12 cellular contexts compared by ENCODE assay signal in the genomic region with DNA sequence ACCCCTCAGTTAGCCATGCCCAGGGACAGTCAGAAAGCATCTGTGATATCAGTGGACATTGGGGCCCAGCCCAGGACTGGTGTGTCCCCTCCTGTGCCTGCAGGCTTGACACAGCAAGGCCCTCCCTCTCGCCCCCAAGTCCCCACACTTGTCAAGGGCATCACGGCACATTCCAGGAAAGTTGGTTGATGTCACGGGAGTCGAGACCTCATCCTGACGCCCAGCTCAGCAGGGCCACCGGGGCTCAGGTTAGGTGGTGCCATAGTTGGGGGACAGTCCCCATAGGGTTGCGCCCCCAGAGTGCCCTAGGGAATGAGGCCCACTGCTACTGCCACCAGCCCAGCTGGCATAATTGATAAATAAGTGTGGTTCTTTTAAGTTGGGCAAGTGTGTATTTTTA. TPM values are rescaled to one million over a fixed set of nuclear protein-coding genes. Genes with fewer than 3 reads are reported as not detected.
A peak's percentile ranks its signal among the peaks of the same experiment; 100 is the strongest.
DNase-seq lines count a peak whose midpoint lies in the region; ATAC-seq and TF ChIP-seq lines count a peak whose summit lies in the region.
"Had no signal": no experiment of that assay in that cellular context is flagged by ENCODE, and none has a peak within 500 bp of the region (broad histone marks: within the 10 kb centered on the region; RNA-seq: fewer than 3 reads in every experiment).

No MANE protein-coding gene starts in this region.

- no peaks in the 10 kb centered on the region for H3K36me3 Mint-ChIP-seq in GM23338 (ENCODE audit: low read depth)
- H3K36me3 Mint-ChIP-seq in activated CD4-positive, alpha-beta memory T cell treated with anti-CD3 and anti-CD28 coated beads for 36 hours, result no peaks in the 10 kb centered on the region

- POLR2A ChIA-PET in activated CD4-positive, alpha-beta memory T cell treated with anti-CD3 and anti-CD28 coated beads for 36 hours (lab: Charles Lee), result no interaction called here

- H3K9me3 ChIP-seq in skeletal muscle satellite cell (replicated peaks; ENCODE audit: low read length) (no peaks in the 10 kb centered on the region), HAP-1 (no peaks in the 10 kb centered on the region)

- H3K27ac ChIP-seq in GM23338 (ENCODE audit: low read depth), result no peak overlapping the region

- TF ChIP-seq CTCF in GM23338 (conservative IDR thresholded peaks at IDR 0.05; ENCODE audit: low read depth in 2 of 2), result no peak

- in situ Hi-C loops in HAP-1 (cut with MboI; ENCODE audit: low sequenced_read_pairs), result no loop called here

- H3K4me3 ChIP-seq in GM23338, result no peak overlapping the region
- no peak overlapping the region for H3K4me3 ChIP-seq in skeletal muscle satellite cell (ENCODE audit: low read length)
- H3K4me3 ChIP-seq in HAP-1, result no peak overlapping the region

- H3K4me3 Mint-ChIP-seq in GM23338, result no peak overlapping the region
- no peak overlapping the region for H3K4me3 Mint-ChIP-seq in activated CD4-positive, alpha-beta memory T cell treated with anti-CD3 and anti-CD28 coated beads for 36 hours

- no peaks in the 10 kb centered on the region for H3K27me3 ChIP-seq in GM23338 (ENCODE audit: insufficient read depth)
- no peaks in the 10 kb centered on the region for H3K27me3 ChIP-seq in skeletal muscle satellite cell (ENCODE audit: control insufficient read depth, insufficient read depth, low read length)
- no peaks in the 10 kb centered on the region for H3K27me3 ChIP-seq in HAP-1 (ENCODE audit: low read depth)

- H3K4me1 ChIP-seq in GM23338 (ENCODE audit: insufficient read depth) (no peaks in the 10 kb centered on the region), skeletal muscle satellite cell (ENCODE audit: control insufficient read depth, insufficient read depth, low read length) (peaks cover 16% of the 10 kb centered on the region), HAP-1 (no peaks in the 10 kb centered on the region)

- H3K9ac ChIP-seq in skeletal muscle satellite cell (ENCODE audit: low read depth, low read length), result no peak overlapping the region

- H3K4me2 ChIP-seq in GM23338 (no peak overlapping the region), skeletal muscle satellite cell (ENCODE audit: low read length) (peak overlapping the region; percentile 71)

- no peak for DNase-seq in GM23338 (ENCODE audit: low spot score)
- no peak for DNase-seq in activated CD4-positive, alpha-beta memory T cell treated with anti-CD3 and anti-CD28 coated beads for 36 hours
- DNase-seq in Right ventricle myocardium superior, result peak; percentile 29
- no peak for DNase-seq in activated CD4-positive, CD25-positive, alpha-beta regulatory T cell treated with anti-CD3 and anti-CD28 coated beads, Interleukin-2, amount 50 U/mL, for 72 hours
- no peak for DNase-seq in HAP-1 (ENCODE audit: low spot score in 2 of 2)
- DNase-seq: GOT3, NCI-H2081, retina had no signal

- H3F3A ChIP-seq in GM23338 (replicated peaks; ENCODE audit: low read depth), result no peaks in the 10 kb centered on the region

- H3K9me2 ChIP-seq in GM23338 (ENCODE audit: insufficient read depth), result no peaks in the 10 kb centered on the region

- no peak for ATAC-seq in GM23338
- ATAC-seq in Right ventricle myocardium superior (ENCODE audit: poor library complexity), result no peak
- no peak for ATAC-seq in activated CD4-positive, CD25-positive, alpha-beta regulatory T cell treated with anti-CD3 and anti-CD28 coated beads, Interleukin-2, amount 50 U/mL, for 24 hours
- no peak for ATAC-seq in HG03432 (IDR thresholded peaks at IDR 0.05; ENCODE audit: unreplicated experiment)
- ATAC-seq: Panc1 had no signal

- intact Hi-C loops in activated CD4-positive, alpha-beta memory T cell treated with anti-CD3 and anti-CD28 coated beads for 36 hours (cut with micrococcal nuclease), result loop anchor here (1.0 kb wide), 2 partner anchors 12 to 21 kb away; no protein-coding TSS in a partner anchor
- intact Hi-C loops in Right ventricle myocardium superior (cut with DNase I), result no loop called here

- H3K27ac Mint-ChIP-seq in GM23338, result peak overlapping the region; percentile 23; the same call in 1 of the 2 replicates
- H3K27ac Mint-ChIP-seq in activated CD4-positive, alpha-beta memory T cell treated with anti-CD3 and anti-CD28 coated beads for 36 hours, result peak overlapping the region; percentile 47

- H3K36me3 ChIP-seq in GM23338 (ENCODE audit: insufficient read depth), result no peaks in the 10 kb centered on the region
- no peaks in the 10 kb centered on the region for H3K36me3 ChIP-seq in skeletal muscle satellite cell (ENCODE audit: insufficient read depth, low read length)
- no peaks in the 10 kb centered on the region for H3K36me3 ChIP-seq in HAP-1 (replicated peaks)

- H3K4me1 Mint-ChIP-seq in GM23338, result peaks cover 33% of the 10 kb centered on the region
- H3K4me1 Mint-ChIP-seq in activated CD4-positive, alpha-beta memory T cell treated with anti-CD3 and anti-CD28 coated beads for 36 hours (ENCODE audit: low read depth), result peaks cover 31% of the 10 kb centered on the region

- H3K27me3 Mint-ChIP-seq in GM23338 (ENCODE audit: insufficient read depth, low read depth, poor library complexity), result peaks cover 7% of the 10 kb centered on the region
- no peaks in the 10 kb centered on the region for H3K27me3 Mint-ChIP-seq in activated CD4-positive, alpha-beta memory T cell treated with anti-CD3 and anti-CD28 coated beads for 36 hours

- CTCF ChIA-PET in activated CD4-positive, alpha-beta memory T cell treated with anti-CD3 and anti-CD28 coated beads for 36 hours (lab: Charles Lee), result interaction anchor here (1.5 kb wide), 1 partner anchor 28 kb away, joined by 3 read pairs; no protein-coding TSS in a partner anchor

- no peaks in the 10 kb centered on the region; the same call in 1 of the 2 replicates for H4K20me1 ChIP-seq in GM23338 (replicated peaks; ENCODE audit: insufficient read depth)

- peaks cover 8% of the 10 kb centered on the region for H3K79me2 ChIP-seq in GM23338 (replicated peaks; ENCODE audit: insufficient read depth)

- no peaks in the 10 kb centered on the region for H3K9me3 Mint-ChIP-seq in GM23338
- no peaks in the 10 kb centered on the region for H3K9me3 Mint-ChIP-seq in activated CD4-positive, alpha-beta memory T cell treated with anti-CD3 and anti-CD28 coated beads for 36 hours

- no peak overlapping the region for H2AFZ ChIP-seq in GM23338

TF ChIP-seq in GM23338, 12 proteins besides CTCF, POLR2A, EP300 and RAD21:
- TF ChIP-seq POLR2AphosphoS5 (IDR thresholded peaks at IDR 0.05; ENCODE audit: low read depth) (no peak), JUNB (IDR thresholded peaks at IDR 0.05; ENCODE audit: unreplicated experiment) (no peak), EZH2phosphoT487 (IDR thresholded peaks at IDR 0.05; ENCODE audit: unreplicated experiment) (no peak)

RNA-seq across cellular contexts. Expression of a gene that starts 28.3 kb away (rescaled TPM):
- 19.7 and 81.8 TPM in 2 replicates for total RNA-seq in GM23338 (2014; rRNA removed; shearing (Covaris generic))
- polyA plus RNA-seq in GM23338 (2016; fragmentation: Nextera tagmentation; extraction: Ambion mirVana), result 2.7 and 3.1 TPM in 2 replicates
- 10 to 100 TPM; 50.4 to 52.0 TPM for total RNA-seq in activated CD4-positive, alpha-beta memory T cell treated with anti-CD3 and anti-CD28 coated beads for 36 hours
- 80.7 TPM for total RNA-seq in Right ventricle myocardium superior
- total RNA-seq in skeletal muscle satellite cell (2012; rRNA removed), result 9.2 and 9.6 TPM in 2 replicates

RNA-seq across cellular contexts. Expression of a gene that starts 54.5 kb away (rescaled TPM):
- total RNA-seq in GM23338 (2014; rRNA removed; shearing (Covaris generic)), result 20.4 and 21.0 TPM in 2 replicates
- polyA plus RNA-seq in GM23338 (2016; fragmentation: Nextera tagmentation; extraction: Ambion mirVana), result 4.8 and 6.1 TPM in 2 replicates
- total RNA-seq in activated CD4-positive, alpha-beta memory T cell treated with anti-CD3 and anti-CD28 coated beads for 36 hours, result under 1 TPM; 0.24 to 0.36 TPM
- 7.6 TPM for total RNA-seq in Right ventricle myocardium superior
- under 0.01 and 0.25 TPM in 2 replicates for total RNA-seq in skeletal muscle satellite cell (2012; rRNA removed)
